15 cellular contexts compared by ENCODE assay signal in genomic region chr4:187993827-187994226, GRCh38. TPM values are rescaled to one million over a fixed set of nuclear protein-coding genes. Genes with fewer than 3 reads are reported as not detected.
DNase-seq lines count a peak whose midpoint lies in the region; ATAC-seq, FAIRE-seq and TF ChIP-seq lines count a peak whose summit lies in the region.
"Had no signal": no experiment of that assay in that cellular context is flagged by ENCODE, and none has a peak within 500 bp of the region (broad histone marks: within the 10 kb centered on the region; RNA-seq: fewer than 3 reads in every experiment).

No MANE protein-coding gene starts in this region.

- no peaks in the 10 kb centered on the region for H3F3A ChIP-seq in DOHH2 (ENCODE audit: control insufficient read depth, insufficient read depth)

- no peak overlapping the region for H3K27ac ChIP-seq in DOHH2 (ENCODE audit: low read depth, low read length)
- no peak overlapping the region for H3K27ac ChIP-seq in WERI-Rb-1
- H3K27ac ChIP-seq in mesenchymal stem cell (ENCODE audit: low read length, poor library complexity, severe bottlenecking) = no peak overlapping the region
- H3K27ac ChIP-seq in spleen = no peak overlapping the region
- H3K27ac ChIP-seq: SK-N-MC had no signal

- H3K4me3 ChIP-seq in DOHH2 (ENCODE audit: low read length) = no peak overlapping the region
- H3K4me3 ChIP-seq in WERI-Rb-1 (ENCODE audit: low read depth, low read length) = no peak overlapping the region
- no peak overlapping the region for H3K4me3 ChIP-seq in mesenchymal stem cell (ENCODE audit: insufficient read depth in 1 of 2, low read depth in 1 of 2, low read length in 2 of 2)
- H3K4me3 ChIP-seq in spleen = no peak overlapping the region
- H3K4me3 ChIP-seq: SK-N-MC had no signal

- H2BK12ac ChIP-seq in mesenchymal stem cell (ENCODE audit: low read length in 2 of 2) = no peak overlapping the region

- H3K27me3 ChIP-seq in DOHH2 (ENCODE audit: control insufficient read depth, low read length) = no peaks in the 10 kb centered on the region
- H3K27me3 ChIP-seq in WERI-Rb-1 (ENCODE audit: insufficient read depth, low read depth, severe bottlenecking) = peaks cover 85% of the 10 kb centered on the region
- H3K27me3 ChIP-seq in mesenchymal stem cell (ENCODE audit: control insufficient read depth in 1 of 2, insufficient read depth in 1 of 2, low read length in 2 of 2) = no peaks in the 10 kb centered on the region
- H3K27me3 ChIP-seq in spleen (replicated peaks in 1 of 7) = peaks cover 0 to 36% (median 8%) of the 10 kb centered on the region in 7 donors

- H2BK15ac ChIP-seq in mesenchymal stem cell (ENCODE audit: low read depth, poor library complexity, severe bottlenecking) = no peak overlapping the region

- no peak overlapping the region for H2BK120ac ChIP-seq in mesenchymal stem cell (ENCODE audit: low read depth, low read length)

- no peak overlapping the region for H3K18ac ChIP-seq in mesenchymal stem cell (ENCODE audit: low read depth in 1 of 2, low read length in 2 of 2)

- H3K36me3 ChIP-seq in DOHH2 (ENCODE audit: control insufficient read depth, low read length) = no peaks in the 10 kb centered on the region
- no peaks in the 10 kb centered on the region for H3K36me3 ChIP-seq in WERI-Rb-1
- no peaks in the 10 kb centered on the region for H3K36me3 ChIP-seq in mesenchymal stem cell (ENCODE audit: control insufficient read depth in 1 of 2, insufficient read depth in 2 of 2, low read depth in 1 of 2, low read length in 2 of 2)
- no peaks in the 10 kb centered on the region for H3K36me3 ChIP-seq in spleen

- H4K20me1 ChIP-seq in DOHH2 (ENCODE audit: control insufficient read depth, insufficient read depth, low read depth, low read length) = no peaks in the 10 kb centered on the region

- no peak overlapping the region for H3K23ac ChIP-seq in mesenchymal stem cell (ENCODE audit: low read length in 2 of 2)

- H3K9ac ChIP-seq in mesenchymal stem cell (ENCODE audit: low read length) = no peak overlapping the region

- FAIRE-seq in HTR-8/SVneo (lab: Jason Lieb, UNC) = no peak

- no peaks in the 10 kb centered on the region for H3K79me1 ChIP-seq in mesenchymal stem cell (replicated peaks; ENCODE audit: low read length, poor library complexity, severe bottlenecking)

- no peaks in the 10 kb centered on the region; the same call in 1 of the 2 replicates for H3K9me3 ChIP-seq in DOHH2 (ENCODE audit: control insufficient read depth, insufficient read depth, low read length)
- peaks cover 20% of the 10 kb centered on the region for H3K9me3 ChIP-seq in WERI-Rb-1 (ENCODE audit: severe bottlenecking)
- no peaks in the 10 kb centered on the region for H3K9me3 ChIP-seq in mesenchymal stem cell (ENCODE audit: control insufficient read depth, low read length)
- peaks cover 0 to 72% (median 13%) of the 10 kb centered on the region in 8 donors for H3K9me3 ChIP-seq in spleen

- H2AK5ac ChIP-seq in mesenchymal stem cell (ENCODE audit: low read length, severe bottlenecking) = no peak overlapping the region

- ATAC-seq in GM18907 (IDR thresholded peaks at IDR 0.05; ENCODE audit: unreplicated experiment) (no peak), HG02678 (IDR thresholded peaks at IDR 0.05; ENCODE audit: unreplicated experiment) (no peak)

- H4K91ac ChIP-seq in mesenchymal stem cell (ENCODE audit: low read length) = no peak overlapping the region

- intact Hi-C loops in spleen (cut with DNase I; ENCODE audit: low total_unique reads) = no loop called here

- no peak overlapping the region for H2AFZ ChIP-seq in mesenchymal stem cell (ENCODE audit: low read depth, low read length)

- H3K14ac ChIP-seq in mesenchymal stem cell (ENCODE audit: low read length in 2 of 2) = no peak overlapping the region

- 68% methylated on average over 2 of the region's 6 CpGs for WGBS in mesenchymal stem cell
- 41 to 56% (median 53%) methylated on average over 6 of the region's 6 CpGs for WGBS in spleen, 5 donors

- no peaks in the 10 kb centered on the region for H3K9me2 ChIP-seq in DOHH2 (replicated peaks; ENCODE audit: control insufficient read depth, low read length)

- H3K4ac ChIP-seq in mesenchymal stem cell (ENCODE audit: low read depth in 1 of 2, low read length in 2 of 2) = no peak overlapping the region

- TF ChIP-seq POLR2A in spleen (IDR thresholded peaks at IDR 0.05) = no peak

- H3K4me1 ChIP-seq in DOHH2 (ENCODE audit: control insufficient read depth, low read length) = no peaks in the 10 kb centered on the region
- peaks cover 4% of the 10 kb centered on the region for H3K4me1 ChIP-seq in mesenchymal stem cell (ENCODE audit: control insufficient read depth, insufficient read depth, low read depth, low read length)
- H3K4me1 ChIP-seq in spleen = no peaks in the 10 kb centered on the region

- DNase-seq in HTR-8/SVneo (ENCODE audit: insufficient read length, low spot score) (peak; percentile 36), WERI-Rb-1 (no peak), mesenchymal stem cell (peak; percentile 6), spleen (no peak)
- DNase-seq in stimulated activated CD4-positive, alpha-beta T cell treated with anti-CD3 and anti-CD28 coated beads, Interleukin-2, amount 100 ng/mL, for 24 hours = no peak
- DNase-seq: activated CD4-positive, alpha-beta T cell treated with anti-CD3 and anti-CD28 coated beads, Interleukin-2, amount 50 U/mL, for 4 hours; activated naive CD8-positive, alpha-beta T cell treated with anti-CD3 and anti-CD28 coated beads, Interleukin-2, amount 10 ng/mL, durations not matched to agents 7 days and 5 days; effector memory CD4-positive, alpha-beta T cell; hypothalamus; NCI-H446 had no signal

- H3K79me2 ChIP-seq in DOHH2 (ENCODE audit: control insufficient read depth, low read length) = no peaks in the 10 kb centered on the region

- H3K4me2 ChIP-seq in DOHH2 (ENCODE audit: low read length) = no peak overlapping the region
- H3K4me2 ChIP-seq in mesenchymal stem cell (ENCODE audit: low read length, poor library complexity, severe bottlenecking) = no peak overlapping the region

- H2BK5ac ChIP-seq in mesenchymal stem cell (ENCODE audit: low read depth, low read length, poor library complexity, severe bottlenecking) = no peak overlapping the region

- TF ChIP-seq CTCF in DOHH2 (IDR thresholded peaks at IDR 0.05; ENCODE audit: low read depth, low read length, poor library complexity, severe bottlenecking) = peak; percentile 34
- TF ChIP-seq CTCF in WERI-Rb-1 (IDR thresholded peaks at IDR 0.05; ENCODE audit: low read depth, low read length) = peak; percentile 27; the same call in 1 of the 2 replicates
- no peak for TF ChIP-seq CTCF in spleen (IDR thresholded peaks at IDR 0.05 in 8 of 11, conservative IDR thresholded peaks at IDR 0.05 in 3 of 11)

- H4K8ac ChIP-seq in mesenchymal stem cell (ENCODE audit: low read length) = no peak overlapping the region

RNA-seq across cellular contexts. Expression of gene ZFP42, which starts 1.7 kb away (rescaled TPM):
- polyA plus RNA-seq in mesenchymal stem cell (2013, experiment 1 of 2) = 0.04 TPM
- 0.04 TPM for polyA plus RNA-seq in mesenchymal stem cell (2013, experiment 2 of 2)
- total RNA-seq in spleen = not detected
- not detected for polyA plus RNA-seq in spleen
- total RNA-seq: activated naive CD8-positive, alpha-beta T cell treated with anti-CD3 and anti-CD28 coated beads, Interleukin-2, amount 10 ng/mL, durations not matched to agents 7 days and 5 days; G401 had no signal

Comparison
In these comparisons a context has a peak if more than half of its experiments do, and no peak if none do; other contexts are left out.
1. CTCF ChIP-seq: peak in DOHH2 (single experiment) and WERI-Rb-1 (single experiment); none in spleen (0 of 11).
2. DNase-seq: peak in HTR-8/SVneo (single experiment) and mesenchymal stem cell (single experiment); none in WERI-Rb-1 (single experiment), spleen (single experiment) and stimulated activated CD4-positive, alpha-beta T cell treated with anti-CD3 and anti-CD28 coated beads, Interleukin-2, amount 100 ng/mL, for 24 hours (0 of 2).